In genomic region chr18:5058768-5059539, GRCh38 we compare ENCODE assay signal across 1 cellular context.
TF ChIP-seq lines count a peak whose summit lies in the region.

No MANE protein-coding gene starts in this region.

TF ChIP-seq in GM23338, 12 proteins besides CTCF, POLR2A, EP300 and RAD21:
- TF ChIP-seq, protein P1, sequence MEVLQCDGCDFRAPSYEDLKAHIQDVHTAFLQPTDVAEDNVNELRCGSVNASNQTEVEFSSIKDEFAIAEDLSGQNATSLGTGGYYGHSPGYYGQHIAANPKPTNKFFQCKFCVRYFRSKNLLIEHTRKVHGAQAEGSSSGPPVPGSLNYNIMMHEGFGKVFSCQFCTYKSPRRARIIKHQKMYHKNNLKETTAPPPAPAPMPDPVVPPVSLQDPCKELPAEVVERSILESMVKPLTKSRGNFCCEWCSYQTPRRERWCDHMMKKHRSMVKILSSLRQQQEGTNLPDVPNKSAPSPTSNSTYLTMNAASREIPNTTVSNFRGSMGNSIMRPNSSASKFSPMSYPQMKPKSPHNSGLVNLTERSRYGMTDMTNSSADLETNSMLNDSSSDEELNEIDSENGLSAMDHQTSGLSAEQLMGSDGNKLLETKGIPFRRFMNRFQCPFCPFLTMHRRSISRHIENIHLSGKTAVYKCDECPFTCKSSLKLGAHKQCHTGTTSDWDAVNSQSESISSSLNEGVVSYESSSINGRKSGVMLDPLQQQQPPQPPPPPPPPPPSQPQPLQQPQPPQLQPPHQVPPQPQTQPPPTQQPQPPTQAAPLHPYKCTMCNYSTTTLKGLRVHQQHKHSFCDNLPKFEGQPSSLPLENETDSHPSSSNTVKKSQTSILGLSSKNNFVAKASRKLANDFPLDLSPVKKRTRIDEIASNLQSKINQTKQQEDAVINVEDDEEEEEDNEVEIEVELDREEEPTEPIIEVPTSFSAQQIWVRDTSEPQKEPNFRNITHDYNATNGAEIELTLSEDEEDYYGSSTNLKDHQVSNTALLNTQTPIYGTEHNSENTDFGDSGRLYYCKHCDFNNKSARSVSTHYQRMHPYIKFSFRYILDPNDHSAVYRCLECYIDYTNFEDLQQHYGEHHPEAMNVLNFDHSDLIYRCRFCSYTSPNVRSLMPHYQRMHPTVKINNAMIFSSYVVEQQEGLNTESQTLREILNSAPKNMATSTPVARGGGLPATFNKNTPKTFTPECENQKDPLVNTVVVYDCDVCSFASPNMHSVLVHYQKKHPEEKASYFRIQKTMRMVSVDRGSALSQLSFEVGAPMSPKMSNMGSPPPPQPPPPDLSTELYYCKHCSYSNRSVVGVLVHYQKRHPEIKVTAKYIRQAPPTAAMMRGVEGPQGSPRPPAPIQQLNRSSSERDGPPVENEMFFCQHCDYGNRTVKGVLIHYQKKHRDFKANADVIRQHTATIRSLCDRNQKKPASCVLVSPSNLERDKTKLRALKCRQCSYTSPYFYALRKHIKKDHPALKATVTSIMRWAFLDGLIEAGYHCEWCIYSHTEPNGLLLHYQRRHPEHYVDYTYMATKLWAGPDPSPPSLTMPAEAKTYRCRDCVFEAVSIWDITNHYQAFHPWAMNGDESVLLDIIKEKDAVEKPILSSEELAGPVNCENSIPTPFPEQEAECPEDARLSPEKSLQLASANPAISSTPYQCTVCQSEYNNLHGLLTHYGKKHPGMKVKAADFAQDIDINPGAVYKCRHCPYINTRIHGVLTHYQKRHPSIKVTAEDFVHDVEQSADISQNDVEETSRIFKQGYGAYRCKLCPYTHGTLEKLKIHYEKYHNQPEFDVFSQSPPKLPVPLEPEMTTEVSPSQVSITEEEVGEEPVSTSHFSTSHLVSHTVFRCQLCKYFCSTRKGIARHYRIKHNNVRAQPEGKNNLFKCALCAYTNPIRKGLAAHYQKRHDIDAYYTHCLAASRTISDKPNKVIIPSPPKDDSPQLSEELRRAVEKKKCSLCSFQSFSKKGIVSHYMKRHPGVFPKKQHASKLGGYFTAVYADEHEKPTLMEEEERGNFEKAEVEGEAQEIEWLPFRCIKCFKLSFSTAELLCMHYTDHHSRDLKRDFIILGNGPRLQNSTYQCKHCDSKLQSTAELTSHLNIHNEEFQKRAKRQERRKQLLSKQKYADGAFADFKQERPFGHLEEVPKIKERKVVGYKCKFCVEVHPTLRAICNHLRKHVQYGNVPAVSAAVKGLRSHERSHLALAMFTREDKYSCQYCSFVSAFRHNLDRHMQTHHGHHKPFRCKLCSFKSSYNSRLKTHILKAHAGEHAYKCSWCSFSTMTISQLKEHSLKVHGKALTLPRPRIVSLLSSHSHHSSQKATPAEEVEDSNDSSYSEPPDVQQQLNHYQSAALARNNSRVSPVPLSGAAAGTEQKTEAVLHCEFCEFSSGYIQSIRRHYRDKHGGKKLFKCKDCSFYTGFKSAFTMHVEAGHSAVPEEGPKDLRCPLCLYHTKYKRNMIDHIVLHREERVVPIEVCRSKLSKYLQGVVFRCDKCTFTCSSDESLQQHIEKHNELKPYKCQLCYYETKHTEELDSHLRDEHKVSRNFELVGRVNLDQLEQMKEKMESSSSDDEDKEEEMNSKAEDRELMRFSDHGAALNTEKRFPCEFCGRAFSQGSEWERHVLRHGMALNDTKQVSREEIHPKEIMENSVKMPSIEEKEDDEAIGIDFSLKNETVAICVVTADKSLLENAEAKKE (CRISPR knock-in tag; IDR thresholded peaks at IDR 0.05): no peak
- TF ChIP-seq STAT1 (IDR thresholded peaks at IDR 0.05; ENCODE audit: unreplicated experiment) (no peak), EZH2phosphoT487 (IDR thresholded peaks at IDR 0.05; ENCODE audit: unreplicated experiment) (no peak), POLR2AphosphoS5 (IDR thresholded peaks at IDR 0.05; ENCODE audit: low read depth) (no peak), ZNF114 (CRISPR knock-in tag; IDR thresholded peaks at IDR 0.05) (no peak), CREB1 (CRISPR knock-in tag; IDR thresholded peaks at IDR 0.05; ENCODE audit: low read depth) (no peak), NANOG (IDR thresholded peaks at IDR 0.05; ENCODE audit: borderline replicate concordance) (no peak), EZH2 (IDR thresholded peaks at IDR 0.05; ENCODE audit: low read depth, unreplicated experiment) (no peak), ZNF331 (CRISPR knock-in tag; IDR thresholded peaks at IDR 0.05; ENCODE audit: low read depth) (no peak), JUNB (IDR thresholded peaks at IDR 0.05; ENCODE audit: unreplicated experiment) (no peak)
- TF ChIP-seq, protein P2, sequence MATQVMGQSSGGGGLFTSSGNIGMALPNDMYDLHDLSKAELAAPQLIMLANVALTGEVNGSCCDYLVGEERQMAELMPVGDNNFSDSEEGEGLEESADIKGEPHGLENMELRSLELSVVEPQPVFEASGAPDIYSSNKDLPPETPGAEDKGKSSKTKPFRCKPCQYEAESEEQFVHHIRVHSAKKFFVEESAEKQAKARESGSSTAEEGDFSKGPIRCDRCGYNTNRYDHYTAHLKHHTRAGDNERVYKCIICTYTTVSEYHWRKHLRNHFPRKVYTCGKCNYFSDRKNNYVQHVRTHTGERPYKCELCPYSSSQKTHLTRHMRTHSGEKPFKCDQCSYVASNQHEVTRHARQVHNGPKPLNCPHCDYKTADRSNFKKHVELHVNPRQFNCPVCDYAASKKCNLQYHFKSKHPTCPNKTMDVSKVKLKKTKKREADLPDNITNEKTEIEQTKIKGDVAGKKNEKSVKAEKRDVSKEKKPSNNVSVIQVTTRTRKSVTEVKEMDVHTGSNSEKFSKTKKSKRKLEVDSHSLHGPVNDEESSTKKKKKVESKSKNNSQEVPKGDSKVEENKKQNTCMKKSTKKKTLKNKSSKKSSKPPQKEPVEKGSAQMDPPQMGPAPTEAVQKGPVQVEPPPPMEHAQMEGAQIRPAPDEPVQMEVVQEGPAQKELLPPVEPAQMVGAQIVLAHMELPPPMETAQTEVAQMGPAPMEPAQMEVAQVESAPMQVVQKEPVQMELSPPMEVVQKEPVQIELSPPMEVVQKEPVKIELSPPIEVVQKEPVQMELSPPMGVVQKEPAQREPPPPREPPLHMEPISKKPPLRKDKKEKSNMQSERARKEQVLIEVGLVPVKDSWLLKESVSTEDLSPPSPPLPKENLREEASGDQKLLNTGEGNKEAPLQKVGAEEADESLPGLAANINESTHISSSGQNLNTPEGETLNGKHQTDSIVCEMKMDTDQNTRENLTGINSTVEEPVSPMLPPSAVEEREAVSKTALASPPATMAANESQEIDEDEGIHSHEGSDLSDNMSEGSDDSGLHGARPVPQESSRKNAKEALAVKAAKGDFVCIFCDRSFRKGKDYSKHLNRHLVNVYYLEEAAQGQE (IDR thresholded peaks at IDR 0.05; ENCODE audit: unreplicated experiment): no peak
- TF ChIP-seq, protein P3, sequence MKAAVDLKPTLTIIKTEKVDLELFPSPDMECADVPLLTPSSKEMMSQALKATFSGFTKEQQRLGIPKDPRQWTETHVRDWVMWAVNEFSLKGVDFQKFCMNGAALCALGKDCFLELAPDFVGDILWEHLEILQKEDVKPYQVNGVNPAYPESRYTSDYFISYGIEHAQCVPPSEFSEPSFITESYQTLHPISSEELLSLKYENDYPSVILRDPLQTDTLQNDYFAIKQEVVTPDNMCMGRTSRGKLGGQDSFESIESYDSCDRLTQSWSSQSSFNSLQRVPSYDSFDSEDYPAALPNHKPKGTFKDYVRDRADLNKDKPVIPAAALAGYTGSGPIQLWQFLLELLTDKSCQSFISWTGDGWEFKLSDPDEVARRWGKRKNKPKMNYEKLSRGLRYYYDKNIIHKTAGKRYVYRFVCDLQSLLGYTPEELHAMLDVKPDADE (IDR thresholded peaks at IDR 0.05): no peak
TF ChIP-seq in GM23338: peak in this region for 0.
